In the genomic region with DNA sequence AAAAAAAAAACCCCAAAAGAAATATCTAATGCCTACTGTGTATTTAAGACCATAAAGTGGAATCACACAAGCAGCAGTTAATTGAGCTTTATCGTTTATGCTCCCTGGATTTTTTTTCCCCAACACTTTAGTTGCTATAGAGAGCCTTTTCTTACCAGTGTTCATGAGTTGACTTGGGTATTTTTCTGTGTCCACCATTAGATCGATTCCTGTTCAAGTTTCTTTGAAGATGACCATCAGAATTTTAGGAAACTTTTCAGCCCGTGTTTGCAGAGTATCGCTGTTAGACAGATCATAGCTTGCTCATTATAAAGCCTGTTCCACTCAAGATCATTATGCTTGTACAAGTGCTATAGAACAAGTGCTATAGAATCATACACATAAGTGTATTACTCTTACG, we compare ENCODE assay signal across 8 cellular contexts. TPM values are rescaled to one million over a fixed set of nuclear protein-coding genes. Genes with fewer than 3 reads are reported as not detected.
DNase-seq lines count a peak whose midpoint lies in the region; ATAC-seq and TF ChIP-seq lines count a peak whose summit lies in the region.

No MANE protein-coding gene starts in this region.

- no peaks in the 10 kb centered on the region for H3K27me3 ChIP-seq in HL-60 (ENCODE audit: insufficient read depth, poor library complexity, severe bottlenecking)

- DNase-seq in CD14-positive monocyte (ENCODE audit: low spot score) (no peak), HL-60 (ENCODE audit: low read depth in 1 of 2, low spot score in 1 of 2) (no peak), nephron progenitor cell (no peak)
- no peak for DNase-seq in central memory CD8-positive, alpha-beta T cell (ENCODE audit: low spot score in 2 of 2)
- DNase-seq in activated CD4-positive, CD25-positive, alpha-beta regulatory T cell treated with anti-CD3 and anti-CD28 coated beads, Interleukin-2, amount 50 U/mL, for 72 hours, result no peak
- DNase-seq in activated CD4-positive, alpha-beta T cell treated with anti-CD3 and anti-CD28 coated beads for 4 hours, result no peak

- H3K4me1 Mint-ChIP-seq in CD14-positive monocyte (peaks cover 10% of the 10 kb centered on the region), nephron progenitor cell (peaks cover 39% of the 10 kb centered on the region)
- H3K4me1 Mint-ChIP-seq in central memory CD8-positive, alpha-beta T cell, result peaks cover 8% of the 10 kb centered on the region

- intact Hi-C loops in CD14-positive monocyte (cut with micrococcal nuclease), result no loop called here

- TF ChIP-seq CTCF in CD14-positive monocyte (IDR thresholded peaks at IDR 0.05) (no peak), HL-60 (IDR thresholded peaks at IDR 0.05; ENCODE audit: insufficient read depth, low read length) (no peak), nephron progenitor cell (IDR thresholded peaks at IDR 0.05) (no peak)

- peaks cover 0 to 4% (median 2%) of the 10 kb centered on the region in 3 donors for H3K27me3 Mint-ChIP-seq in CD14-positive monocyte (ENCODE audit: low read depth in 3 of 3)
- H3K27me3 Mint-ChIP-seq in central memory CD8-positive, alpha-beta T cell, result peaks cover 59% of the 10 kb centered on the region
- H3K27me3 Mint-ChIP-seq in nephron progenitor cell (ENCODE audit: low read depth, poor library complexity), result peaks cover 4% of the 10 kb centered on the region

- no peak overlapping the region for H3K4me3 ChIP-seq in HL-60 (replicated peaks; ENCODE audit: insufficient read depth, low read length)

- peaks cover 0 to 4% (median under 1%) of the 10 kb centered on the region in 7 donors for H3K9me3 Mint-ChIP-seq in CD14-positive monocyte
- H3K9me3 Mint-ChIP-seq in central memory CD8-positive, alpha-beta T cell, result no peaks in the 10 kb centered on the region
- H3K9me3 Mint-ChIP-seq in nephron progenitor cell, result peaks cover 28% of the 10 kb centered on the region

- peak overlapping the region in 2 of 7 donors; percentile 24 to 86 for H3K27ac Mint-ChIP-seq in CD14-positive monocyte
- H3K27ac Mint-ChIP-seq in central memory CD8-positive, alpha-beta T cell (ENCODE audit: low read depth), result no peak overlapping the region
- H3K27ac Mint-ChIP-seq in nephron progenitor cell, result peak overlapping the region; percentile 98

- H3K4me3 Mint-ChIP-seq in CD14-positive monocyte (peak overlapping the region; percentile 89 to 92), nephron progenitor cell (peak overlapping the region; percentile 92)
- peak overlapping the region; percentile 70 for H3K4me3 Mint-ChIP-seq in central memory CD8-positive, alpha-beta T cell

- no peak for ATAC-seq in central memory CD8-positive, alpha-beta T cell (replicated peaks; ENCODE audit: extremely low read depth, poor library complexity, severe bottlenecking)
- no peak for ATAC-seq in HG03095 (IDR thresholded peaks at IDR 0.05; ENCODE audit: unreplicated experiment)
- ATAC-seq in esophagus mucosa, result no peak

- H3K36me3 Mint-ChIP-seq in CD14-positive monocyte, result peaks cover 0 to 6% of the 10 kb centered on the region in 2 donors
- peaks cover 2% of the 10 kb centered on the region for H3K36me3 Mint-ChIP-seq in central memory CD8-positive, alpha-beta T cell (ENCODE audit: insufficient read depth)
- H3K36me3 Mint-ChIP-seq in nephron progenitor cell (ENCODE audit: low read depth), result peaks cover 38% of the 10 kb centered on the region

- peak overlapping the region; percentile 51 for H3K27ac ChIP-seq in HL-60 (replicated peaks)

RNA-seq across cellular contexts. Expression of a gene that starts 1.5 kb away (rescaled TPM):
- 1 to 10 TPM; 2.3 to 4.2 TPM for polyA plus RNA-seq in CD14-positive monocyte
- 30.4 TPM for total RNA-seq in esophagus mucosa
